Comparison of ENCODE assay signal across 20 cellular contexts in genomic region chr21:33754493-33754892, GRCh38.
DNase-seq lines count a peak whose midpoint lies in the region; ATAC-seq, FAIRE-seq and TF ChIP-seq lines count a peak whose summit lies in the region.
"Had no signal": no experiment of that assay in that cellular context is flagged by ENCODE, and none has a peak within 500 bp of the region (broad histone marks: within the 10 kb centered on the region; RNA-seq: fewer than 3 reads in every experiment).

No MANE protein-coding gene starts in this region.

- 48% methylated on average over 4 of the region's 4 CpGs for WGBS in K562 (ENCODE audit: insufficient coverage, low coverage, missing lambda C conversion rate)
- 36 to 43% methylated on average over 4 of the region's 4 CpGs for WGBS in pancreas, 2 donors

- no peak for TF ChIP-seq RAD21 in K562 (CRISPR knock-in tag; conservative IDR thresholded peaks at IDR 0.05 in 1 of 2, IDR thresholded peaks at IDR 0.05 in 1 of 2)

- intact Hi-C loops in K562 (cut with micrococcal nuclease), result loop anchor here (5.0 kb wide), 1 partner anchor 212 kb away; the partner anchor contains the start of genes GART and SON
- intact Hi-C loops in left ventricle myocardium inferior (cut with micrococcal nuclease), result no loop called here
- intact Hi-C loops in pancreas (cut with DNase I), result no loop called here

- TF ChIP-seq POLR2A in K562 (conservative IDR thresholded peaks at IDR 0.05), result no peak

- in situ Hi-C loops in G401 (cut with HindIII; ENCODE audit: low sequenced_read_pairs), result no loop called here
- in situ Hi-C loops in K562 (cut with MboI), result no loop called here

- H3K4me1 Mint-ChIP-seq in progenitor cell of endocrine pancreas (ENCODE audit: low read depth), result peaks cover 4% of the 10 kb centered on the region

- no peak overlapping the region for H3K4me3 Mint-ChIP-seq in progenitor cell of endocrine pancreas (ENCODE audit: low read depth)

- H3K4me2 ChIP-seq in K562 (ENCODE audit: insufficient read depth, low read length), result no peak overlapping the region; the same call in 1 of the 2 replicates

- H3K27ac Mint-ChIP-seq in progenitor cell of endocrine pancreas, result no peak overlapping the region

- H3K9me3 Mint-ChIP-seq in progenitor cell of endocrine pancreas (ENCODE audit: low read depth), result no peaks in the 10 kb centered on the region

- no peak overlapping the region for H3K9ac ChIP-seq in K562 (ENCODE audit: insufficient read depth in 1 of 2, low read depth in 2 of 2, low read length in 2 of 2)

- H3K9me3 ChIP-seq in K562 (replicated peaks; ENCODE audit: control insufficient read depth, insufficient read depth, low read depth, low read length), result no peaks in the 10 kb centered on the region
- no peaks in the 10 kb centered on the region for H3K9me3 ChIP-seq in left ventricle myocardium inferior (replicated peaks)
- no peaks in the 10 kb centered on the region for H3K9me3 ChIP-seq in pancreas

- H3K4me3 ChIP-seq in K562 (no peak overlapping the region), left ventricle myocardium inferior (no peak overlapping the region), pancreas (no peak overlapping the region)

- DNase-seq in G401 (ENCODE audit: low spot score), result peak; percentile 9
- DNase-seq in K562 (ENCODE audit: extremely low read depth in 1 of 4, low spot score in 3 of 4), result no peak
- DNase-seq in left ventricle myocardium inferior, result no peak
- DNase-seq in pancreas, result peak in 1 of 6 donors; percentile 10
- no peak for DNase-seq in progenitor cell of endocrine pancreas (ENCODE audit: low spot score, unreplicated experiment)
- DNase-seq: DND-41; GF-D8; MV-4-11; NCI-H1436; NCI-H2029; NCI-H2171; NCI-H446; NK-92 treated with Interleukin-12 subunit alpha and Interleukin-12 subunit beta, amount 100 ng/mL, for 24 hours; OCI-M1 had no signal

- H3K36me3 Mint-ChIP-seq in progenitor cell of endocrine pancreas (ENCODE audit: insufficient read depth), result peaks cover 12% of the 10 kb centered on the region

- no TSS peak for BruUV-seq in K562 (replicated peaks; lab: Mats Ljungman, UMichigan)

- no peaks in the 10 kb centered on the region for H3K27me3 ChIP-seq in K562 (ENCODE audit: control insufficient read depth in 2 of 2, insufficient read depth in 2 of 2, low read length in 2 of 2)
- no peaks in the 10 kb centered on the region for H3K27me3 ChIP-seq in left ventricle myocardium inferior (ENCODE audit: low read depth)
- no peaks in the 10 kb centered on the region for H3K27me3 ChIP-seq in pancreas

- POLR2A ChIA-PET in K562 (lab: Yijun Ruan, JAX), result interaction anchor here (1.3 kb wide), 1 partner anchor 10 kb away, joined by 3 read pairs; no protein-coding TSS in a partner anchor

- TF ChIP-seq EP300 in K562 (IDR thresholded peaks at IDR 0.05; ENCODE audit: low read length), result no peak

- no peaks in the 10 kb centered on the region for H3K79me2 ChIP-seq in K562 (ENCODE audit: control insufficient read depth, insufficient read depth, low read length)

- no peaks in the 10 kb centered on the region for H4K20me1 ChIP-seq in K562 (replicated peaks; ENCODE audit: control insufficient read depth, insufficient read depth, low read length)

- CTCF ChIA-PET in K562 (lab: Yijun Ruan, JAX; ENCODE audit: low intra/inter-chr PET ratio), result no interaction called here

- H3K4me1 ChIP-seq in K562 (replicated peaks in 1 of 2; ENCODE audit: control insufficient read depth in 2 of 2, insufficient read depth in 2 of 2, low read length in 2 of 2) (peaks cover 0 to 7% of the 10 kb centered on the region in 2 experiments; a peak in 3 of 5 replicates), left ventricle myocardium inferior (peaks cover 41% of the 10 kb centered on the region), pancreas (peaks cover 0 to 8% (median 0%) of the 10 kb centered on the region in 3 donors)

- H2AFZ ChIP-seq in K562 (ENCODE audit: low read depth, low read length), result peak overlapping the region; percentile 12; the same call in 1 of the 2 replicates

- no peaks in the 10 kb centered on the region for H3K27me3 Mint-ChIP-seq in progenitor cell of endocrine pancreas

- no peak for FAIRE-seq in K562 (lab: Jason Lieb, UNC)
- FAIRE-seq in pancreas (lab: Jason Lieb, UNC), result no peak
- FAIRE-seq: GM12891, GM18507, H54 had no signal

- no peak for TF ChIP-seq CTCF in K562 (IDR thresholded peaks at IDR 0.05 in 2 of 3, conservative IDR thresholded peaks at IDR 0.05 in 1 of 3; ENCODE audit: insufficient read depth in 2 of 3, low read depth in 1 of 3, low read length in 3 of 3)
- TF ChIP-seq CTCF in left ventricle myocardium inferior (IDR thresholded peaks at IDR 0.05; ENCODE audit: borderline replicate concordance), result no peak
- TF ChIP-seq CTCF in pancreas (IDR thresholded peaks at IDR 0.05), result no peak
- TF ChIP-seq CTCF in progenitor cell of endocrine pancreas (IDR thresholded peaks at IDR 0.05; ENCODE audit: unreplicated experiment), result no peak

- H3K9me1 ChIP-seq in K562 (ENCODE audit: control insufficient read depth, insufficient read depth, low read length), result no peaks in the 10 kb centered on the region

- H3K27ac ChIP-seq in K562 (ENCODE audit: extremely low read depth, low read depth, low read length) (no peak overlapping the region; the same call in 2 of the 3 replicates), left ventricle myocardium inferior (replicated peaks) (peak overlapping the region; percentile 39), pancreas (no peak overlapping the region)

- H3K36me3 ChIP-seq in K562 (ENCODE audit: control insufficient read depth, insufficient read depth, low read length) (no peaks in the 10 kb centered on the region), left ventricle myocardium inferior (peaks cover 10% of the 10 kb centered on the region), pancreas (no peaks in the 10 kb centered on the region)

- no peak for ATAC-seq in K562
- ATAC-seq in pancreas, result peak; percentile 37 to 85 (median 72)
- no peak for ATAC-seq in HG03342 (IDR thresholded peaks at IDR 0.05; ENCODE audit: unreplicated experiment)
- ATAC-seq in HG02852 (IDR thresholded peaks at IDR 0.05; ENCODE audit: unreplicated experiment), result no peak
- ATAC-seq in esophagus mucosa, result no peak

TF ChIP-seq in K562, 482 proteins besides CTCF, POLR2A, EP300 and RAD21:
- TF ChIP-seq CHD2 (IDR thresholded peaks at IDR 0.05; ENCODE audit: low read depth, low read length) (no peak), UBTF (IDR thresholded peaks at IDR 0.05; ENCODE audit: borderline replicate concordance in 1 of 2, low read depth in 2 of 2, low read length in 2 of 2) (no peak), ELF1 (tag; IDR thresholded peaks at IDR 0.05) (no peak), TEAD2 (tag; IDR thresholded peaks at IDR 0.05) (no peak), HDAC2 (IDR thresholded peaks at IDR 0.05) (no peak), ELK1 (CRISPR knock-in tag; IDR thresholded peaks at IDR 0.05) (no peak), IRF2 (CRISPR knock-in tag; IDR thresholded peaks at IDR 0.05) (no peak), DMBX1 (CRISPR knock-in tag; IDR thresholded peaks at IDR 0.05; ENCODE audit: borderline replicate concordance) (no peak), STAT6 (CRISPR knock-in tag; IDR thresholded peaks at IDR 0.05) (no peak), BACH1 (tag; IDR thresholded peaks at IDR 0.05) (no peak), BRD4 (IDR thresholded peaks at IDR 0.05) (no peak), MEIS2 (IDR thresholded peaks at IDR 0.05; ENCODE audit: partially characterized antibody) (no peak), HMG20A (CRISPR knock-in tag; conservative IDR thresholded peaks at IDR 0.05) (no peak), SRF (CRISPR knock-in tag; IDR thresholded peaks at IDR 0.05) (no peak)

Comparison
In these comparisons a context has a peak if more than half of its experiments do, and no peak if none do; other contexts are left out.
1. ATAC-seq: peak in pancreas (4 of 4); none in K562 (single experiment), HG03342 (single experiment), HG02852 (single experiment) and esophagus mucosa (single experiment).